Comparison of ENCODE assay signal across 9 cellular contexts in genomic region chr10:61942997-61943457, GRCh38. TPM values are rescaled to one million over a fixed set of nuclear protein-coding genes. Genes with fewer than 3 reads are reported as not detected.
DNase-seq lines count a peak whose midpoint lies in the region; ATAC-seq and TF ChIP-seq lines count a peak whose summit lies in the region.
"Had no signal": no experiment of that assay in that cellular context is flagged by ENCODE, and none has a peak within 500 bp of the region (broad histone marks: within the 10 kb centered on the region; RNA-seq: fewer than 3 reads in every experiment).

No MANE protein-coding gene starts in this region.

- H3K4me1 ChIP-seq in skeletal muscle satellite cell (ENCODE audit: control insufficient read depth, insufficient read depth, low read length) = peaks cover 60% of the 10 kb centered on the region

- TF ChIP-seq CTCF in fibroblast of pulmonary artery (IDR thresholded peaks at IDR 0.05; ENCODE audit: low read length, missing control alignments) = no peak

- ATAC-seq in T-helper 17 cell (peak; percentile 19), GM21737 (IDR thresholded peaks at IDR 0.05; ENCODE audit: unreplicated experiment) (no peak)

- peak overlapping the region; percentile 71 for H3K4me2 ChIP-seq in skeletal muscle satellite cell (ENCODE audit: low read length)

- peak; percentile 52 for DNase-seq in GM03348 (ENCODE audit: low spot score)
- DNase-seq in T-helper 17 cell = no peak
- peak; percentile 83 for DNase-seq in fibroblast of pulmonary artery (ENCODE audit: low read depth)
- no peak for DNase-seq in NCI-H345 (lab: John Stamatoyannopoulos, UW)
- DNase-seq in UCSD-AML1 (lab: John Stamatoyannopoulos, UW; ENCODE audit: unreplicated experiment) = no peak
- DNase-seq in erythroblast (lab: John Stamatoyannopoulos, UW) = no peak
- DNase-seq: NCI-H510A had no signal

- H3K36me3 ChIP-seq in skeletal muscle satellite cell (ENCODE audit: insufficient read depth, low read length) = peaks cover 3% of the 10 kb centered on the region

- H3K9ac ChIP-seq in skeletal muscle satellite cell (ENCODE audit: low read depth, low read length) = peak overlapping the region; percentile 73

- H3K4me3 ChIP-seq in fibroblast of pulmonary artery (replicated peaks; ENCODE audit: low read depth, low read length) (peak overlapping the region; percentile 43), skeletal muscle satellite cell (ENCODE audit: low read length) (peak overlapping the region; percentile 51)

- H3K9me3 ChIP-seq in T-helper 17 cell (ENCODE audit: control insufficient read depth, low read length, poor library complexity, severe bottlenecking) = no peaks in the 10 kb centered on the region
- no peaks in the 10 kb centered on the region for H3K9me3 ChIP-seq in skeletal muscle satellite cell (replicated peaks; ENCODE audit: low read length)

- H3K27me3 ChIP-seq in skeletal muscle satellite cell (ENCODE audit: control insufficient read depth, insufficient read depth, low read length) = no peaks in the 10 kb centered on the region

- H3K27ac Mint-ChIP-seq in T-helper 17 cell = peak overlapping the region; percentile 96

- H3K36me3 Mint-ChIP-seq in T-helper 17 cell (ENCODE audit: low read depth) = no peaks in the 10 kb centered on the region

- no peak for TF ChIP-seq POLR2A in erythroblast (IDR thresholded peaks at IDR 0.05; ENCODE audit: low read length)

- H3K4me1 Mint-ChIP-seq in T-helper 17 cell = peaks cover 36% of the 10 kb centered on the region

- H3K4me3 Mint-ChIP-seq in T-helper 17 cell = peak overlapping the region; percentile 85

- H3K27me3 Mint-ChIP-seq in T-helper 17 cell = no peaks in the 10 kb centered on the region

RNA-seq across cellular contexts. Expression of gene ARID5B, which starts 41.5 kb away (rescaled TPM):
- 10 to 100 TPM; 58.2 to 67.6 TPM for total RNA-seq in T-helper 17 cell
- 22.3 and 30.4 TPM in 2 replicates for total RNA-seq in skeletal muscle satellite cell (2012; rRNA removed)

Comparison
In these comparisons a context has a peak if more than half of its experiments do, and no peak if none do; other contexts are left out.
1. DNase-seq: peak in GM03348 (single experiment) and fibroblast of pulmonary artery (single experiment); none in T-helper 17 cell (0 of 3), NCI-H345 (single experiment), UCSD-AML1 (single experiment) and erythroblast (0 of 2).